In the genomic region with DNA sequence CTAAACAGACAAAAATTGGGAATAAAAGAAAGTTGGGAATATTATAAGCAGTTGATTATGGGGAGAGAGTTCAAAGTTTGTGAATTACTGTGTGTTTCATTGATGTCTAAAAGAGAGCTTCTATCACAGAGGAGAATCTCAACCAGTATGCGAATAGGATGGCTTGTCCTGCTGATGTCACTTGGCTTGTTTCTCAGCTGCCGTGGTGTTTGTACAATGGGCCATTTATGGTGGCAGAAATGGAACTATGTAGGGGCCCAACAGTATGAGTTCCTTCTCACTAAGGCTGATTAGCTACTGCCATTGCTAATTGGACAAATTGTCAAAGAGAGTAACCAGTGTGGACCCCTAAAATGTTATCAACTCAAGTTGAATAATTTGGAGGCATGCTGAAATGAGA, we compare ENCODE assay signal across 22 cellular contexts.
"Had no signal": no experiment of that assay in that cellular context is flagged by ENCODE, and none has a peak within 500 bp of the region (broad histone marks: within the 10 kb centered on the region; RNA-seq: fewer than 3 reads in every experiment).

No MANE protein-coding gene starts in this region.

- H3K27ac ChIP-seq: HL-60, KMS-11, RWPE1 had no signal

- ATAC-seq: K562, Panc1, SK-N-SH treated with all-trans-retinoic acid at 6 μM for 48 hours had no signal

- H3K4me3 ChIP-seq: K562 had no signal

- H3K4me3 Mint-ChIP-seq: IgD-negative memory B cell had no signal

- DNase-seq: Kasumi-1, MM.1S, NCI-H1092 treated with DMSO at 0.1 percent for 48 hours, NCI-H1436, NCI-H187, NCI-H2029, NCI-H2081 treated with DMSO at 0.1 percent for 48 hours, NCI-H2171, NCI-H226, NCI-H446, NCI-H510A, NCI-H524 treated with DMSO at 0.1 percent for 48 hours, NCI-H69, NCI-H774, SHP77 had no signal

- H3K27ac Mint-ChIP-seq: IgD-negative memory B cell had no signal
